Comparison of ENCODE assay signal across 17 cellular contexts in the genomic region with DNA sequence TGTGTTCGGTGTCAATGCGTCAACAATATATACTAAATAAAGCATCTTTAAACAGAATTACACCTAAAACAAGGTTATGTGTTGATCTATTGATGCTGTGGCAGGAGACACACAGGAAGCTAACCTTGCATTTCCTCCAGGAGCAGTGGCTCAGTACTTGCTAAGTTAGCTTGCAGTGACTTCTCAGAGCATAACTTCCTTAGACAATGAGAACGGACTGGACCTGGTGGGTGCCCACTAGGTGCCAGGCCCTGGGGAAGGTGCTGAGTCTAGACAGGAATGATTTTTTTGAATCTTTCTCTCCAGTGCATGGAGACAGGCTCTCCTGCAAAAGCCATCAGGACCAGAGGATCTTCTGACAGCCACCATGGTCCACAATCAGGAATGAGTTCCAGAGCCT.
"Had no signal": no experiment of that assay in that cellular context is flagged by ENCODE, and none has a peak within 500 bp of the region (broad histone marks: within the 10 kb centered on the region; RNA-seq: fewer than 3 reads in every experiment).

No MANE protein-coding gene starts in this region.

- FAIRE-seq: colon, frontal cortex had no signal

- H3K36me3 ChIP-seq: heart right ventricle, right atrium auricular region, tibial nerve had no signal

- H3K27me3 ChIP-seq: heart right ventricle, right atrium auricular region, tibial nerve had no signal

- ATAC-seq: activated CD4-positive, alpha-beta T cell treated with anti-CD3 and anti-CD28 coated beads for 36 hours; activated naive CD4-positive, alpha-beta T cell treated with anti-CD3 and anti-CD28 coated beads, Interleukin-2, amount 50 U/mL, for 72 hours; activated T-cell treated with anti-CD3 and anti-CD28 coated beads, Interleukin-2, amount 50 U/mL, for 72 hours had no signal

- H3K27ac Mint-ChIP-seq: activated CD4-positive, alpha-beta memory T cell treated with anti-CD3 and anti-CD28 coated beads, Interleukin-2, amount 10 ng/mL, durations not matched to agents 7 days and 5 days; activated CD4-positive, alpha-beta T cell treated with anti-CD3 and anti-CD28 coated beads for 36 hours; activated T-cell treated with anti-CD3 and anti-CD28 coated beads, Interleukin-2, amount 50 U/mL, for 72 hours had no signal

- H3K9me3 ChIP-seq: heart right ventricle, right atrium auricular region, tibial nerve had no signal

- H3K36me3 Mint-ChIP-seq: activated naive CD4-positive, alpha-beta T cell treated with anti-CD3 and anti-CD28 coated beads, Interleukin-2, amount 50 U/mL, for 72 hours had no signal

- H3K4me3 ChIP-seq: heart right ventricle, right atrium auricular region, skin epidermis, tibial nerve had no signal

- H3K27me3 Mint-ChIP-seq: activated CD4-positive, alpha-beta T cell treated with anti-CD3 and anti-CD28 coated beads for 36 hours had no signal

- DNase-seq: activated CD4-positive, alpha-beta memory T cell treated with anti-CD3 and anti-CD28 coated beads, Interleukin-2, amount 10 ng/mL, durations not matched to agents 7 days and 5 days; activated CD4-positive, alpha-beta T cell treated with anti-CD3 and anti-CD28 coated beads for 36 hours; activated CD8-positive, alpha-beta memory T cell treated with anti-CD3 and anti-CD28 coated beads, Interleukin-2, amount 50 U/mL, for 48 hours; activated gamma-delta T cell; activated T-cell treated with anti-CD3 and anti-CD28 coated beads, Interleukin-2, amount 50 U/mL, for 72 hours; effector CD4-positive, alpha-beta T cell; stimulated activated CD4-positive, alpha-beta T cell treated with anti-CD3 and anti-CD28 coated beads, Interleukin-15, amount 100 ng/mL, for 24 hours; stimulated activated CD4-positive, alpha-beta T cell treated with anti-CD3 and anti-CD28 coated beads, Interleukin-4, amount 100 ng/mL, for 24 hours; stimulated activated naive CD4-positive, alpha-beta T cell had no signal

- H3K9me3 Mint-ChIP-seq: activated CD4-positive, alpha-beta memory T cell treated with anti-CD3 and anti-CD28 coated beads, Interleukin-2, amount 10 ng/mL, durations not matched to agents 7 days and 5 days; activated naive CD4-positive, alpha-beta T cell treated with anti-CD3 and anti-CD28 coated beads, Interleukin-2, amount 50 U/mL, for 72 hours; activated T-cell treated with anti-CD3 and anti-CD28 coated beads, Interleukin-2, amount 50 U/mL, for 72 hours; neural crest cell had no signal

- H3K4me3 Mint-ChIP-seq: activated CD4-positive, alpha-beta memory T cell treated with anti-CD3 and anti-CD28 coated beads, Interleukin-2, amount 10 ng/mL, durations not matched to agents 7 days and 5 days; activated CD4-positive, alpha-beta T cell treated with anti-CD3 and anti-CD28 coated beads for 36 hours; activated T-cell treated with anti-CD3 and anti-CD28 coated beads, Interleukin-2, amount 50 U/mL, for 72 hours; neural crest cell had no signal

- H3K27ac ChIP-seq: tibial nerve had no signal
